In the genomic region with DNA sequence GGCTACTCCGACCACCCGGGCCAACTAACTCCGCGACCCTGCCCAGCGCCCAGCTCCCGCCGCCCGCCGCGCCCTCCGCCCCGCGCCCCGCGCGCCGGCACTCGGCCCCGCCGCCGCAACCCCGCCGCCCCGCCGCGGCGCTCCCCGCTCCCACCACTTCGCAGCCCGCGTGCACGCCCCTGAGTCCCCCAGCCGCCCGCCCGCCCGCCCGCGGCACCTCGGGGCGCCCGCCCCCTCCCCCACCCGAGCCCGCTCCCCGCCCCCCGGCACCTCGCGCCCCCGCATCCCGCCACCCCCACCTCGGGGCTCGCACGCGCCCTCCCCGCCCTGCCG, we compare ENCODE assay signal across 8 cellular contexts. TPM values are rescaled to one million over a fixed set of nuclear protein-coding genes. Genes with fewer than 3 reads are reported as not detected.
DNase-seq lines count a peak whose midpoint lies in the region; ATAC-seq and TF ChIP-seq lines count a peak whose summit lies in the region.

No MANE protein-coding gene starts in this region.

- peak overlapping the region; percentile 83 for H3K4me3 ChIP-seq in kidney epithelial cell (ENCODE audit: low read depth, low read length)
- peak overlapping the region; percentile 96 for H3K4me3 ChIP-seq in thoracic aorta
- H3K4me3 ChIP-seq in CD4-positive, alpha-beta memory T cell (ENCODE audit: low read length in 2 of 2) = no peak overlapping the region

- peaks cover 34% of the 10 kb centered on the region for H3K4me1 Mint-ChIP-seq in activated CD4-positive, alpha-beta T cell treated with anti-CD3 and anti-CD28 coated beads for 36 hours
- H3K4me1 Mint-ChIP-seq in activated B cell treated with CpG ODN at 0.5 μM for 24 hours = peaks cover 74% of the 10 kb centered on the region
- H3K4me1 Mint-ChIP-seq in CD4-positive, alpha-beta memory T cell = peaks cover 15 to 23% (median 20%) of the 10 kb centered on the region in 4 donors

- TF ChIP-seq CTCF in activated B cell treated with CpG ODN at 0.5 μM for 24 hours (IDR thresholded peaks at IDR 0.05) (no peak), kidney epithelial cell (IDR thresholded peaks at IDR 0.05; ENCODE audit: insufficient read depth, low read length, poor library complexity, severe bottlenecking) (no peak), thoracic aorta (IDR thresholded peaks at IDR 0.05) (no peak)

- no peak for ATAC-seq in activated CD4-positive, alpha-beta T cell treated with anti-CD3 and anti-CD28 coated beads for 36 hours
- no peak for ATAC-seq in activated B cell treated with CpG ODN at 0.5 μM for 24 hours (ENCODE audit: low read depth)
- no peak for ATAC-seq in thoracic aorta (ENCODE audit: insufficient number of reproducible peaks, low FRiP score, low read depth)
- no peak for ATAC-seq in GM19463 (IDR thresholded peaks at IDR 0.05; ENCODE audit: unreplicated experiment)

- no peaks in the 10 kb centered on the region for H3K36me3 Mint-ChIP-seq in activated CD4-positive, alpha-beta T cell treated with anti-CD3 and anti-CD28 coated beads for 36 hours (ENCODE audit: low read depth)
- H3K36me3 Mint-ChIP-seq in activated B cell treated with CpG ODN at 0.5 μM for 24 hours (ENCODE audit: low read depth) = peaks cover 10% of the 10 kb centered on the region
- H3K36me3 Mint-ChIP-seq in CD4-positive, alpha-beta memory T cell = peaks cover 0 to 9% of the 10 kb centered on the region in 2 donors

- CTCF ChIA-PET in activated CD4-positive, alpha-beta T cell treated with anti-CD3 and anti-CD28 coated beads for 36 hours (lab: Charles Lee) = interaction anchor here (0.6 kb wide), 1 partner anchor 527 kb away, joined by 3 read pairs; no protein-coding TSS in a partner anchor
- CTCF ChIA-PET in activated B cell treated with CpG ODN at 0.5 μM for 24 hours (lab: Charles Lee) = interaction anchor here (1.1 to 1.4 kb wide), 2 partner anchors 17 to 82 kb away, joined by 3 to 4 read pairs; no protein-coding TSS in a partner anchor
- CTCF ChIA-PET in CD4-positive, alpha-beta memory T cell (lab: Charles Lee; ENCODE audit: partially characterized antibody) = no interaction called here

- POLR2A ChIA-PET in activated CD4-positive, alpha-beta T cell treated with anti-CD3 and anti-CD28 coated beads for 36 hours (lab: Charles Lee) = no interaction called here
- POLR2A ChIA-PET in activated B cell treated with CpG ODN at 0.5 μM for 24 hours (lab: Charles Lee) = interaction anchor here (0.5 to 5.0 kb wide), 13 partner anchors 11 to 83 kb away, joined by 3 to 69 read pairs (median 3); no protein-coding TSS in a partner anchor
- POLR2A ChIA-PET in CD4-positive, alpha-beta memory T cell (lab: Charles Lee; ENCODE audit: partially characterized antibody) = interaction anchor here (1.0 to 1.1 kb wide), 2 partner anchors 440 to 517 kb away, joined by 3 read pairs; partner anchors contain the start of genes HIBADH and TAX1BP1

- H3K4me3 Mint-ChIP-seq in activated CD4-positive, alpha-beta T cell treated with anti-CD3 and anti-CD28 coated beads for 36 hours = peak overlapping the region; percentile 78
- peak overlapping the region; percentile 57 for H3K4me3 Mint-ChIP-seq in activated B cell treated with CpG ODN at 0.5 μM for 24 hours
- peak overlapping the region in 2 of 8 donors; percentile 32 to 63 for H3K4me3 Mint-ChIP-seq in CD4-positive, alpha-beta memory T cell

- DNase-seq in activated CD4-positive, alpha-beta T cell treated with anti-CD3 and anti-CD28 coated beads for 36 hours = no peak
- no peak for DNase-seq in activated CD4-positive, alpha-beta T cell treated with anti-CD3 and anti-CD28 coated beads for 4 hours
- DNase-seq in activated B cell treated with CpG ODN at 0.5 μM for 24 hours (no peak), kidney epithelial cell (ENCODE audit: low read depth) (no peak), thoracic aorta (ENCODE audit: low spot score) (no peak), posterior vena cava (ENCODE audit: low spot score) (no peak)
- no peak for DNase-seq in CD4-positive, alpha-beta memory T cell

- no peaks in the 10 kb centered on the region for H3K9me3 ChIP-seq in thoracic aorta
- H3K9me3 ChIP-seq in CD4-positive, alpha-beta memory T cell (ENCODE audit: control insufficient read depth in 1 of 2, low read length in 2 of 2) = no peaks in the 10 kb centered on the region

- no peaks in the 10 kb centered on the region for H3K9me3 Mint-ChIP-seq in activated CD4-positive, alpha-beta T cell treated with anti-CD3 and anti-CD28 coated beads for 36 hours (ENCODE audit: low read depth)
- H3K9me3 Mint-ChIP-seq in activated B cell treated with CpG ODN at 0.5 μM for 24 hours = no peaks in the 10 kb centered on the region
- no peaks in the 10 kb centered on the region for H3K9me3 Mint-ChIP-seq in CD4-positive, alpha-beta memory T cell

- no peaks in the 10 kb centered on the region for H3K27me3 ChIP-seq in kidney epithelial cell (ENCODE audit: control insufficient read depth, insufficient read depth, low read length)
- no peaks in the 10 kb centered on the region for H3K27me3 ChIP-seq in thoracic aorta (replicated peaks; ENCODE audit: insufficient read depth)
- no peaks in the 10 kb centered on the region for H3K27me3 ChIP-seq in CD4-positive, alpha-beta memory T cell (ENCODE audit: insufficient read depth, low read length)

- H3K27me3 Mint-ChIP-seq in activated CD4-positive, alpha-beta T cell treated with anti-CD3 and anti-CD28 coated beads for 36 hours = peaks cover 4% of the 10 kb centered on the region
- no peaks in the 10 kb centered on the region for H3K27me3 Mint-ChIP-seq in activated B cell treated with CpG ODN at 0.5 μM for 24 hours
- H3K27me3 Mint-ChIP-seq in CD4-positive, alpha-beta memory T cell = peaks cover 0 to 3% of the 10 kb centered on the region in 2 donors

- peaks cover 16 to 37% of the 10 kb centered on the region in 2 donors for H3K4me1 ChIP-seq in thoracic aorta (ENCODE audit: control insufficient read depth in 1 of 2, low read depth in 2 of 2)
- H3K4me1 ChIP-seq in CD4-positive, alpha-beta memory T cell (ENCODE audit: insufficient read depth, low read length) = peaks cover 14% of the 10 kb centered on the region

- H3K27ac ChIP-seq in thoracic aorta = peak overlapping the region; percentile 79 to 83
- no peak overlapping the region for H3K27ac ChIP-seq in CD4-positive, alpha-beta memory T cell (ENCODE audit: low read depth, low read length)

- H3K27ac Mint-ChIP-seq in activated CD4-positive, alpha-beta T cell treated with anti-CD3 and anti-CD28 coated beads for 36 hours = no peak overlapping the region
- H3K27ac Mint-ChIP-seq in activated B cell treated with CpG ODN at 0.5 μM for 24 hours = no peak overlapping the region
- peak overlapping the region in 1 of 7 donors; percentile 93 for H3K27ac Mint-ChIP-seq in CD4-positive, alpha-beta memory T cell

- H3K36me3 ChIP-seq in kidney epithelial cell (ENCODE audit: control insufficient read depth, insufficient read depth, low read length) (no peaks in the 10 kb centered on the region), thoracic aorta (no peaks in the 10 kb centered on the region)
- H3K36me3 ChIP-seq in CD4-positive, alpha-beta memory T cell (ENCODE audit: insufficient read depth, low read length) = no peaks in the 10 kb centered on the region

- intact Hi-C loops in activated CD4-positive, alpha-beta T cell treated with anti-CD3 and anti-CD28 coated beads for 36 hours (cut with DNase I, micrococcal nuclease) = no loop called here
- intact Hi-C loops in activated B cell treated with CpG ODN at 0.5 μM for 24 hours (cut with micrococcal nuclease) (loop anchor here (2.0 to 5.0 kb wide), 4 partner anchors 17 to 983 kb away; partner anchors contain the start of gene CREB5), posterior vena cava (cut with DNase I) (no loop called here)
- intact Hi-C loops in CD4-positive, alpha-beta memory T cell (cut with micrococcal nuclease) = loop anchor here (5.0 kb wide), 1 partner anchor 1318 kb away; the partner anchor contains the start of gene SKAP2

RNA-seq across cellular contexts. Expression of gene JAZF1, which starts 0.6 kb away (rescaled TPM):
- 1 to 10 TPM; 5.2 to 6.9 TPM for total RNA-seq in activated CD4-positive, alpha-beta T cell treated with anti-CD3 and anti-CD28 coated beads for 36 hours
- total RNA-seq in activated B cell treated with CpG ODN at 0.5 μM for 24 hours (49.5 and 54.8 TPM in 2 replicates), kidney epithelial cell (0.96 and 1.3 TPM in 2 replicates), thoracic aorta (10 to 100 TPM; 13.9 to 16.5 TPM), posterior vena cava (10 to 100 TPM; 33.6 to 39.8 TPM)
- total RNA-seq in CD4-positive, alpha-beta memory T cell = 1 to 10 TPM; 4.6 to 8.3 TPM
- polyA plus RNA-seq in CD4-positive, alpha-beta memory T cell = 1 to 10 TPM; 3.7 to 4.7 TPM

Comparison
In these comparisons a context has a peak if more than half of its experiments do, and no peak if none do; other contexts are left out.
1. H3K4me3 ChIP-seq: peak in kidney epithelial cell (single experiment) and thoracic aorta (single experiment); none in CD4-positive, alpha-beta memory T cell (0 of 2).
2. intact Hi-C loops: an anchor here in activated B cell treated with CpG ODN at 0.5 μM for 24 hours (2.0 to 5.0 kb wide) and CD4-positive, alpha-beta memory T cell (5.0 kb wide); none called in activated CD4-positive, alpha-beta T cell treated with anti-CD3 and anti-CD28 coated beads for 36 hours and posterior vena cava.